In the genomic region with DNA sequence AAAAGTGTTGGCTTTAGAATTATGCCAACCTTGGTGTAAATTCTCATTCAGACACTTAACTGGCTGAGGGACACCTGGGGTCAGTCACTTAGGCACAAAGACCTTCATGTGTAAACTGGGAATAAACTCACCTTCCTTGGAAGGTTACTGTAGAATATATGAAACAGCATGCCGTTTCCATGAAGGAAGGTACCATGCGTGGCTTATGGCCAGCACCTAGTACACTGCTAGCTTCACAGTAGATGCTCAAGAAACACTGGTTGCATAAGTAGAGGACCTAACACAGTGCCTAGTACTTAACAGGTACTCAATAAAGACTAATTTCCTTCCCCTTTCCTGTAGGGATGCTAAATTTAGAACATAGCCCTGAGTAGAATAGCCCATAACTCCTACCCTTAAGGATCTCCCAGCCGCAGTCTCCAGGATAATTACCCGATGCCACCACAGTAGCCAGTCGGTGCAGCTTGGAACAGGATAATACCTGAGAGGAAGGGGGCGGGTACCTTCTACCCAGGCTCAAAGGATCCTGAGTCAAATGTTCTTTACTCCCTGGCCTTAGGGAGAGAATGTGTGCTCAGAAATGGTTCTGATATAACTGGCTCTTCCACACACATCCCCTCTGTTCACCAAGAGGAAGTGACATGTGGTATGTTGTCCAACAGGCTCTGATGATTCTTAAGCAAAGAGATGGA, we compare ENCODE assay signal across 8 cellular contexts. TPM values are rescaled to one million over a fixed set of nuclear protein-coding genes. Genes with fewer than 3 reads are reported as not detected.
DNase-seq lines count a peak whose midpoint lies in the region; FAIRE-seq and TF ChIP-seq lines count a peak whose summit lies in the region.

No MANE protein-coding gene starts in this region.

- H3K9ac ChIP-seq in endothelial cell of umbilical vein (replicated peaks; ENCODE audit: extremely low read depth, insufficient read depth, low read length), result peak overlapping the region; percentile 84

- H3K9me1 ChIP-seq in endothelial cell of umbilical vein (replicated peaks; ENCODE audit: control insufficient read depth, extremely low read depth, insufficient read depth, low read length), result no peaks in the 10 kb centered on the region

- H3K4me1 Mint-ChIP-seq in progenitor cell of endocrine pancreas (ENCODE audit: low read depth), result peaks cover 63% of the 10 kb centered on the region

- no peak overlapping the region for H2AFZ ChIP-seq in OCI-LY7 (ENCODE audit: low read length)
- no peak overlapping the region for H2AFZ ChIP-seq in endothelial cell of umbilical vein (ENCODE audit: low read depth, low read length)

- dilution Hi-C loops in endothelial cell of umbilical vein (cut with MboI; ENCODE audit: extremely low pct_ligation_motif_present, low sequenced_read_pairs), result no loop called here

- H3K4me3 Mint-ChIP-seq in progenitor cell of endocrine pancreas (ENCODE audit: low read depth), result peak overlapping the region; percentile 82

- DNase-seq in OCI-LY7 (ENCODE audit: low spot score) (no peak), endothelial cell of umbilical vein (ENCODE audit: low read depth, low spot score) (no peak), progenitor cell of endocrine pancreas (ENCODE audit: low spot score, unreplicated experiment) (no peak), kidney glomerular epithelial cell (lab: John Stamatoyannopoulos, UW) (no peak), posterior vena cava (ENCODE audit: low spot score) (no peak), epidermal melanocyte (ENCODE audit: insufficient read length, low spot score) (no peak)
- no peak for DNase-seq in activated effector memory CD4-positive, alpha-beta T cell treated with Interleukin-2 at 50 U/mL for 16 hours

- peaks cover 59% of the 10 kb centered on the region for H3K4me1 ChIP-seq in OCI-LY7 (ENCODE audit: insufficient read depth, low read length, poor library complexity, severe bottlenecking)
- H3K4me1 ChIP-seq in endothelial cell of umbilical vein (ENCODE audit: control insufficient read depth, extremely low read depth, insufficient read depth, low read length), result peaks cover 50% of the 10 kb centered on the region

- BruUV-seq in OCI-LY7 (replicated peaks; lab: Mats Ljungman, UMichigan) (no TSS peak), endothelial cell of umbilical vein (replicated peaks; lab: Mats Ljungman, UMichigan) (no TSS peak)

- FAIRE-seq in endothelial cell of umbilical vein (lab: Jason Lieb, UNC), result no peak

- intact Hi-C loops in OCI-LY7 (cut with micrococcal nuclease; ENCODE audit: unreplicated experiment), result no loop called here
- intact Hi-C loops in endothelial cell of umbilical vein (cut with micrococcal nuclease), result no loop called here
- intact Hi-C loops in posterior vena cava (cut with DNase I), result no loop called here

- no peaks in the 10 kb centered on the region for H3K9me3 Mint-ChIP-seq in progenitor cell of endocrine pancreas (ENCODE audit: low read depth)

- H3K27ac ChIP-seq in OCI-LY7 (ENCODE audit: low read depth, low read length, poor library complexity, severe bottlenecking) (peak overlapping the region; percentile 89), endothelial cell of umbilical vein (ENCODE audit: insufficient read depth, low read depth, low read length) (peak overlapping the region; percentile 90)

- CTCF ChIA-PET in OCI-LY7 (lab: Charles Lee; ENCODE audit: unreplicated experiment), result interaction anchor here (0.9 to 2.4 kb wide), 2 partner anchors 34 to 58 kb away, joined by 4 to 11 read pairs; no protein-coding TSS in a partner anchor
- CTCF ChIA-PET in endothelial cell of umbilical vein (lab: Charles Lee), result interaction anchor here (2.1 to 10.5 kb wide), 5 partner anchors 14 to 156 kb away, joined by 8 to 658 read pairs (median 97); no protein-coding TSS in a partner anchor

- no peaks in the 10 kb centered on the region for H3K27me3 Mint-ChIP-seq in progenitor cell of endocrine pancreas

- POLR2A ChIA-PET in OCI-LY7 (lab: Charles Lee) (interaction anchor here (0.6 to 2.8 kb wide), 8 partner anchors 9 to 62 kb away, joined by 3 to 22 read pairs (median 6); a partner anchor contains a TSS), endothelial cell of umbilical vein (lab: Charles Lee) (interaction anchor here (0.6 to 1.2 kb wide), 2 partner anchors 20 to 55 kb away, joined by 3 to 4 read pairs; no protein-coding TSS in a partner anchor)

- no peaks in the 10 kb centered on the region for H3K27me3 ChIP-seq in endothelial cell of umbilical vein (ENCODE audit: control insufficient read depth in 2 of 2, insufficient read depth in 2 of 2, low read length in 2 of 2)

- TF ChIP-seq CTCF in OCI-LY7 (conservative IDR thresholded peaks at IDR 0.05; ENCODE audit: low read length) (no peak), endothelial cell of umbilical vein (IDR thresholded peaks at IDR 0.05; ENCODE audit: extremely low read depth in 1 of 2, insufficient read depth in 1 of 2, low read depth in 1 of 2, low read length in 2 of 2) (no peak), progenitor cell of endocrine pancreas (IDR thresholded peaks at IDR 0.05; ENCODE audit: unreplicated experiment) (no peak)

- peak overlapping the region; percentile 97 for H3K27ac Mint-ChIP-seq in progenitor cell of endocrine pancreas

- H3K36me3 Mint-ChIP-seq in progenitor cell of endocrine pancreas (ENCODE audit: insufficient read depth), result peaks cover 34% of the 10 kb centered on the region

- peaks cover 87% of the 10 kb centered on the region for H3K79me2 ChIP-seq in OCI-LY7 (ENCODE audit: insufficient read depth, low read depth, low read length)
- peaks cover 83% of the 10 kb centered on the region for H3K79me2 ChIP-seq in endothelial cell of umbilical vein (ENCODE audit: control insufficient read depth, insufficient read depth, low read length)

- H3K9me3 ChIP-seq in OCI-LY7 (ENCODE audit: low read length) (no peaks in the 10 kb centered on the region), endothelial cell of umbilical vein (replicated peaks; ENCODE audit: control insufficient read depth, insufficient read depth, low read length) (no peaks in the 10 kb centered on the region)

- no peaks in the 10 kb centered on the region for H3K9me2 ChIP-seq in OCI-LY7 (ENCODE audit: insufficient read depth, low read length)

- H4K20me1 ChIP-seq in OCI-LY7 (ENCODE audit: insufficient read depth, low read length) (peaks cover 25% of the 10 kb centered on the region; the same call in 1 of the 2 replicates), endothelial cell of umbilical vein (replicated peaks; ENCODE audit: control insufficient read depth, extremely low read depth, insufficient read depth, low read length) (no peaks in the 10 kb centered on the region)

- H3K4me2 ChIP-seq in OCI-LY7 (ENCODE audit: low read length) (peak overlapping the region; percentile 94), endothelial cell of umbilical vein (ENCODE audit: insufficient read depth, low read length) (peak overlapping the region; percentile 88)

- TF ChIP-seq POLR2A in endothelial cell of umbilical vein (IDR thresholded peaks at IDR 0.05; ENCODE audit: low read depth, low read length), result no peak

- H3K36me3 ChIP-seq in OCI-LY7 (ENCODE audit: insufficient read depth, low read length) (peaks cover 73% of the 10 kb centered on the region), endothelial cell of umbilical vein (ENCODE audit: control insufficient read depth in 2 of 2, extremely low read depth in 1 of 2, insufficient read depth in 2 of 2, low read length in 2 of 2) (peaks cover 1 to 2% of the 10 kb centered on the region in 2 experiments)

- H3K4me3 ChIP-seq in GM08714 (ENCODE audit: low read length) (peak overlapping the region; percentile 89), OCI-LY7 (ENCODE audit: low read depth, low read length, poor library complexity, severe bottlenecking) (peak overlapping the region; percentile 95), endothelial cell of umbilical vein (replicated peaks in 1 of 3; ENCODE audit: insufficient read depth in 1 of 3, low read depth in 1 of 3, low read length in 3 of 3) (peak overlapping the region in 1 of 3 experiments; percentile 94)

TF ChIP-seq in endothelial cell of umbilical vein, 7 proteins besides CTCF, POLR2A, EP300 and RAD21 (continues in another document):
- TF ChIP-seq, protein P1, sequence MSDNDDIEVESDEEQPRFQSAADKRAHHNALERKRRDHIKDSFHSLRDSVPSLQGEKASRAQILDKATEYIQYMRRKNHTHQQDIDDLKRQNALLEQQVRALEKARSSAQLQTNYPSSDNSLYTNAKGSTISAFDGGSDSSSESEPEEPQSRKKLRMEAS (IDR thresholded peaks at IDR 0.05; ENCODE audit: insufficient read depth, insufficient read length), result no peak
- TF ChIP-seq JUN (IDR thresholded peaks at IDR 0.05; ENCODE audit: borderline replicate concordance, insufficient read depth, insufficient read length, low read depth) (no peak), POLR2AphosphoS5 (IDR thresholded peaks at IDR 0.05; ENCODE audit: insufficient read depth, low read depth, low read length) (no peak), GATA2 (IDR thresholded peaks at IDR 0.05; ENCODE audit: insufficient read depth, insufficient read length, low read depth, low read length) (no peak), MYC (IDR thresholded peaks at IDR 0.05; ENCODE audit: low read depth, low read length) (no peak)

RNA-seq across cellular contexts. Expression of a gene that starts 3.6 kb away (rescaled TPM):
- 83.2 and 88.8 TPM in 2 replicates for total RNA-seq in OCI-LY7 (2014; rRNA removed; shearing (Covaris generic))
- total RNA-seq in OCI-LY7 (2022) (64.2 and 71.5 TPM in 2 replicates), endothelial cell of umbilical vein (101 and 105 TPM in 2 replicates), progenitor cell of endocrine pancreas (130 and 136 TPM in 2 replicates), posterior vena cava (10 to 100 TPM; 65.4 to 76.0 TPM)
- 78.0 and 81.3 TPM in 2 replicates for polyA plus RNA-seq in endothelial cell of umbilical vein
- polyA plus RNA-seq in endothelial cell of umbilical vein (2011; cell fraction: cytosol; rRNA removed), result 78.4 and 83.9 TPM in 2 replicates
- polyA plus RNA-seq in endothelial cell of umbilical vein (2011; cell fraction: nucleus; rRNA removed), result 42.9 and 43.5 TPM in 2 replicates
- 74.2 and 97.0 TPM in 2 replicates for polyA plus RNA-seq in endothelial cell of umbilical vein (2012)
- 72.0 and 73.5 TPM in 2 replicates for polyA minus RNA-seq in endothelial cell of umbilical vein
- 22.6 TPM for polyA minus RNA-seq in endothelial cell of umbilical vein (2011; cell fraction: cytosol; rRNA and poly(A)+ RNA removed)
- 27.9 and 30.0 TPM in 2 replicates for polyA minus RNA-seq in endothelial cell of umbilical vein (2011; cell fraction: nucleus; rRNA and poly(A)+ RNA removed)

RNA-seq across cellular contexts. Expression of a gene that starts 20.0 kb away (rescaled TPM):
- 121 and 134 TPM in 2 replicates for total RNA-seq in OCI-LY7 (2014; rRNA removed; shearing (Covaris generic))
- total RNA-seq in OCI-LY7 (2022) (173 and 183 TPM in 2 replicates), endothelial cell of umbilical vein (112 and 114 TPM in 2 replicates), progenitor cell of endocrine pancreas (71.9 and 77.0 TPM in 2 replicates), posterior vena cava (under 1 TPM; 0.76 to 0.88 TPM)
- 18.1 and 24.8 TPM in 2 replicates for polyA plus RNA-seq in endothelial cell of umbilical vein
- 39.5 and 43.6 TPM in 2 replicates for polyA plus RNA-seq in endothelial cell of umbilical vein (2011; cell fraction: cytosol; rRNA removed)
- 41.7 and 54.4 TPM in 2 replicates for polyA plus RNA-seq in endothelial cell of umbilical vein (2011; cell fraction: nucleus; rRNA removed)
- polyA plus RNA-seq in endothelial cell of umbilical vein (2012), result 50.0 and 107 TPM in 2 replicates
- 27.3 and 29.8 TPM in 2 replicates for polyA minus RNA-seq in endothelial cell of umbilical vein
- 70.3 TPM for polyA minus RNA-seq in endothelial cell of umbilical vein (2011; cell fraction: cytosol; rRNA and poly(A)+ RNA removed)
- polyA minus RNA-seq in endothelial cell of umbilical vein (2011; cell fraction: nucleus; rRNA and poly(A)+ RNA removed), result 22.2 and 35.1 TPM in 2 replicates

Comparison
In these comparisons a context has a peak if more than half of its experiments do, and no peak if none do; other contexts are left out.
1. RNA of a gene that starts 20.0 kb away (total RNA-seq): 121 to 183 TPM in OCI-LY7, 112 to 114 TPM in endothelial cell of umbilical vein and 71.9 to 77.0 TPM in progenitor cell of endocrine pancreas; 0.76 to 0.88 TPM in posterior vena cava; every median in the first group is over 10 times any median in the second.